In the genomic region with DNA sequence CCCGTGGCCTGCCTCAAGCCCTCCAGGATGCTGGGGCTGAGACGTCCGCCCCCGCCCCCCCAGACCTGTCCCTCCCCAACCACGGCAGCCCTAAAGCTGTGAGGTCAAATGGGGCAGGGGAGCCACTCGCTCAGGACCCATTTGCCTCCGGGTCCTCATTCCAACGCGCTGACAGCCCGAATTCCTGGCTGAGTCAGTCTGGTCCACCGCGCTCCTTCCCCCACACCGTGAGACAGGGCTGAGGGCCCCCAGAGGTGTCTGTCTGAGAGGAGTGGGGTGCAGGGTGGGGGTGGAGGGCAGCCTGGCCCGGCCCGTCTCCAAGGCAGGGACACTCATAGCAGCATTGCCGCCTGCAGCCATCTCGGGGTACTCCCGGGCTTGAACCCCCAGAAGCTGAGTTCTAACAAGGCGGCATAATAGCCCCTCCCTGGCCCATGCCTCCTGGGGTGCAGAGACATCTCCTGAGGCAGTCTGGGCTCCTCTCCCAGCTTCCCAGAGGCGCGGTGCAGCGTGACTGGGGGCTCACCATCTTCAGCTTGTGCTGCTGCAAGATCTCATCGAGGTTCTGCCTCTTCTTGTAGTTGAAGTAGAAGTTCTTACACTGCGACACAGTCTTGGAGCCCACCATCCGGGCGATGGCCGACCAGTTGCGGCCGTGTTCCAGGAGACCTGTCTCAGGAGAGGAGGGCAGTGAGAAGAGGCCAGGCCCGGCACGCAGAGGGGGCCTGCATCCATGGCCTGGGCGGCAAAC, we compare ENCODE assay signal across 11 cellular contexts.
A peak's percentile ranks its signal among the peaks of the same experiment; 100 is the strongest.
DNase-seq lines count a peak whose midpoint lies in the region; FAIRE-seq and TF ChIP-seq lines count a peak whose summit lies in the region.
"Had no signal": no experiment of that assay in that cellular context is flagged by ENCODE, and none has a peak within 500 bp of the region (broad histone marks: within the 10 kb centered on the region; RNA-seq: fewer than 3 reads in every experiment).

No MANE protein-coding gene starts in this region.

- TF ChIP-seq CTCF in astrocyte of the spinal cord (IDR thresholded peaks at IDR 0.05; ENCODE audit: low read depth, low read length) (no peak), keratinocyte (optimal IDR thresholded peaks at IDR 0.05 in 1 of 3, IDR thresholded peaks at IDR 0.05 in 1 of 3, conservative IDR thresholded peaks at IDR 0.05 in 1 of 3; ENCODE audit: extremely low read depth in 1 of 3, insufficient read depth in 2 of 3, low read length in 3 of 3) (no peak)

- in situ Hi-C loops in astrocyte of the spinal cord (cut with HindIII; ENCODE audit: low sequenced_read_pairs): no loop called here

- H3K79me2 ChIP-seq in keratinocyte (ENCODE audit: control insufficient read depth, insufficient read depth, low read length): no peaks in the 10 kb centered on the region

- DNase-seq in 8988T (peak; percentile 95), HS-5 (ENCODE audit: low read depth) (peak; percentile 62), astrocyte of the spinal cord (ENCODE audit: low read depth, low spot score) (peak; percentile 90), keratinocyte (ENCODE audit: low read depth, low spot score) (no peak), ureter (ENCODE audit: low spot score) (no peak), NCI-H2107 (lab: John Stamatoyannopoulos, UW) (no peak), DMS114 treated with DMSO at 0.1 percent for 48 hours (lab: John Stamatoyannopoulos, UW; ENCODE audit: unreplicated experiment) (no peak), iPS-NIHi11 (ENCODE audit: low spot score) (no peak)
- DNase-seq: anterior cingulate cortex, C1 segment of cervical spinal cord, NCI-H1417 had no signal

- peak overlapping the region; percentile 10 for H3K4me2 ChIP-seq in keratinocyte (ENCODE audit: control insufficient read depth, extremely low read depth, insufficient read depth, low read depth, low read length)

- H4K20me1 ChIP-seq in keratinocyte (ENCODE audit: control insufficient read depth, extremely low read depth, insufficient read depth, low read length): peaks cover 5% of the 10 kb centered on the region

- H3K9ac ChIP-seq in keratinocyte (ENCODE audit: control insufficient read depth, extremely low read depth, insufficient read depth, low read length): peak overlapping the region; percentile 37

- peaks cover 52% of the 10 kb centered on the region for H3K4me1 ChIP-seq in keratinocyte (ENCODE audit: control insufficient read depth, extremely low read depth, insufficient read depth, low read length)

- H3K36me3 ChIP-seq in keratinocyte (ENCODE audit: control insufficient read depth in 2 of 2, extremely low read depth in 1 of 2, insufficient read depth in 2 of 2, low read length in 2 of 2): peaks cover 8 to 12% of the 10 kb centered on the region in 2 experiments

- no peaks in the 10 kb centered on the region for H3K9me1 ChIP-seq in keratinocyte (ENCODE audit: control insufficient read depth, extremely low read depth, insufficient read depth, low read length)

- no peak overlapping the region for H2AFZ ChIP-seq in keratinocyte (ENCODE audit: control insufficient read depth, low read length)

- no peaks in the 10 kb centered on the region for H3K9me3 ChIP-seq in keratinocyte (ENCODE audit: control insufficient read depth, low read depth, low read length)

- FAIRE-seq in keratinocyte (lab: Jason Lieb, UNC): peak; percentile 64

- no peaks in the 10 kb centered on the region for H3K27me3 ChIP-seq in keratinocyte (ENCODE audit: control insufficient read depth, extremely low read depth, insufficient read depth, low read length)

- dilution Hi-C loops in keratinocyte (cut with MboI; ENCODE audit: extremely low pct_ligation_motif_present, low sequenced_read_pairs): no loop called here

- H3K27ac ChIP-seq in keratinocyte (ENCODE audit: control insufficient read depth, insufficient read depth, low read length): peak overlapping the region; percentile 40

- H3K4me3 ChIP-seq in astrocyte of the spinal cord (ENCODE audit: low read depth, low read length) (no peak overlapping the region), keratinocyte (ENCODE audit: control insufficient read depth in 2 of 3, extremely low read depth in 1 of 3, insufficient read depth in 2 of 3, low read depth in 1 of 3, low read length in 3 of 3) (peak overlapping the region in 1 of 3 experiments; percentile 33)

Comparison
In these comparisons a context has a peak if more than half of its experiments do, and no peak if none do; other contexts are left out.
1. DNase-seq: peak in 8988T (single experiment), HS-5 (single experiment) and astrocyte of the spinal cord (single experiment); none in keratinocyte (single experiment), ureter (single experiment), NCI-H2107 (single experiment), DMS114 treated with DMSO at 0.1 percent for 48 hours (single experiment) and iPS-NIHi11 (single experiment).